In the genomic region with DNA sequence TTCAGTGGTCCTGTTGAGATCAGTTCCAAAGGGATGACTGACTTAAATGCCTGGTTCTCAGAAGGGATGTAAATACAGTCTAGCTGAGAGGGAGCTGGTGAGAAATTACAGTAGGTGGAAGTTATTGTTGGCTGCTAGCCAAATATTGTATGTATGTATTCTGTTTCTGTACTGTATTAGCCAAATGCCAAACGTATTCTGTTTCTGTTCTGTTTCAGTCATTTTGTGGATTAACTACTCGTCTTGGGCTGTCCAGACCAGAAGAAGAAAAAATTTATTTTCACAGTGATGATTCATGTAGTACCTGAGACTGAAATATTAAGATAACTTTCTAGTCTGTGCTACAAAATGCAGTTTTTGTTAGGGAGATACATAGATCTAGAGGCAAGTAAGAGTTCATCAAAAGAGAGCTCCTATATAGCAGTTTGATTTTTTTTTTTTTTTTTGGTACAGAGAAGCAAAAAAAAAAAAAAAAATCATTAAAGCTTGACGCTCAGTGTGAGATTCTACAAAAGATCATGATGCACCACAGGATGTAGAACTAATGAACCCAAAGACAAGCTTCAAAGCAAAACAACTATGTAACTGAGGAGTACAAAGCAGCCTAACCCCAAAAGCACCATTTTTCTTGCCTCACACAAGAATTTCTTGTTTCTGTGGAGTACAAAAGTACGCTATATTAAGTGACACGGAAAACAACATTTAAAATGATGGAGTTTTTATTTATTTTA, we compare ENCODE assay signal across 9 cellular contexts. TPM values are rescaled to one million over a fixed set of nuclear protein-coding genes. Genes with fewer than 3 reads are reported as not detected.
DNase-seq lines count a peak whose midpoint lies in the region; ATAC-seq and TF ChIP-seq lines count a peak whose summit lies in the region.
"Had no signal": no experiment of that assay in that cellular context is flagged by ENCODE, and none has a peak within 500 bp of the region (broad histone marks: within the 10 kb centered on the region; RNA-seq: fewer than 3 reads in every experiment).

No MANE protein-coding gene starts in this region.

- intact Hi-C loops in CD4-positive, alpha-beta memory T cell (cut with micrococcal nuclease), result loop anchor here (1.0 to 2.0 kb wide), 5 partner anchors 42 to 216 kb away; partner anchors contain the start of genes GAR1, MCUB and SEC24B
- intact Hi-C loops in activated T-helper 2 cell treated with anti-CD3 and anti-CD28 coated beads, Interferon-gamma antibody, Interleukin-2, Interleukin-4, amounts not matched to agents 10 μg/mL and 5 μg/mL and 100 μg/mL, durations not matched to agents 14 hours and 24 hours and 36 hours (cut with micrococcal nuclease), result loop anchor here (2.0 to 5.0 kb wide), 3 partner anchors 71 to 216 kb away; partner anchors contain the start of genes MCUB and SEC24B
- intact Hi-C loops in dorsolateral prefrontal cortex (cut with DNase I), result no loop called here

- no peaks in the 10 kb centered on the region for H3K27me3 ChIP-seq in CD4-positive, alpha-beta memory T cell (ENCODE audit: insufficient read depth, low read length)
- no peaks in the 10 kb centered on the region for H3K27me3 ChIP-seq in gastroesophageal sphincter
- H3K27me3 ChIP-seq in dorsolateral prefrontal cortex, result no peaks in the 10 kb centered on the region

- peak; percentile 48 for ATAC-seq in GM19043 (IDR thresholded peaks at IDR 0.05; ENCODE audit: low read depth, unreplicated experiment)
- ATAC-seq in HG03097 (IDR thresholded peaks at IDR 0.05; ENCODE audit: low FRiP score, unreplicated experiment), result peak; percentile 49
- no peak for ATAC-seq in gastroesophageal sphincter

- H3K4me1 ChIP-seq in CD4-positive, alpha-beta memory T cell (ENCODE audit: insufficient read depth, low read length), result peaks cover 82% of the 10 kb centered on the region
- H3K4me1 ChIP-seq in gastroesophageal sphincter, result no peaks in the 10 kb centered on the region

- H3K36me3 Mint-ChIP-seq in CD4-positive, alpha-beta memory T cell, result peaks cover 16 to 18% of the 10 kb centered on the region in 2 donors
- peaks cover 26% of the 10 kb centered on the region for H3K36me3 Mint-ChIP-seq in activated T-helper 2 cell treated with anti-CD3 and anti-CD28 coated beads, Interferon-gamma antibody, Interleukin-2, Interleukin-4, amounts not matched to agents 10 μg/mL and 5 μg/mL and 100 μg/mL, durations not matched to agents 14 hours and 24 hours and 36 hours (ENCODE audit: low read depth)

- no peaks in the 10 kb centered on the region for H3K9me3 ChIP-seq in CD4-positive, alpha-beta memory T cell (ENCODE audit: control insufficient read depth in 1 of 2, low read length in 2 of 2)
- H3K9me3 ChIP-seq in gastroesophageal sphincter, result peaks cover 0 to 19% (median 0%) of the 10 kb centered on the region in 3 donors

- TF ChIP-seq POLR2A in gastroesophageal sphincter (IDR thresholded peaks at IDR 0.05), result no peak

- POLR2A ChIA-PET in CD4-positive, alpha-beta memory T cell (lab: Charles Lee; ENCODE audit: partially characterized antibody), result interaction anchor here (0.6 to 5.1 kb wide), 30 partner anchors 9 to 214 kb away, joined by 3 to 122 read pairs (median 4); partner anchors contain the start of genes CASP6, GAR1, MCUB and PLA2G12A

- WGBS in gastroesophageal sphincter (ENCODE audit: low coverage in 1 of 2), 2 donors, result 64% methylated on average over 4 to 5 of the region's 5 CpGs

- TF ChIP-seq EP300 in gastroesophageal sphincter (IDR thresholded peaks at IDR 0.05), result no peak

- peak; percentile 70 to 84 (median 81) for DNase-seq in CD4-positive, alpha-beta memory T cell
- no peak for DNase-seq in activated T-helper 2 cell treated with anti-CD3 and anti-CD28 coated beads, Interferon-gamma antibody, Interleukin-2, Interleukin-4, amounts not matched to agents 10 μg/mL and 5 μg/mL and 100 μg/mL, durations not matched to agents 14 hours and 24 hours and 36 hours (ENCODE audit: low spot score)
- DNase-seq in NCI-H510A treated with DMSO at 0.1 percent for 48 hours (lab: John Stamatoyannopoulos, UW), result no peak
- no peak for DNase-seq in middle frontal gyrus (ENCODE audit: extremely low spot score, low spot score)
- no peak for DNase-seq in dorsolateral prefrontal cortex
- DNase-seq: activated effector memory CD4-positive, alpha-beta T cell treated with anti-CD3 and anti-CD28 coated beads, Interleukin-2, amount 50 U/mL, for 16 hours had no signal

- CTCF ChIA-PET in CD4-positive, alpha-beta memory T cell (lab: Charles Lee; ENCODE audit: partially characterized antibody), result interaction anchor here (0.6 to 1.3 kb wide), 6 partner anchors 11 to 88 kb away, joined by 3 to 10 read pairs (median 4); partner anchors contain the start of genes CASP6 and MCUB

- H3K27ac ChIP-seq in CD4-positive, alpha-beta memory T cell (ENCODE audit: low read depth, low read length), result peak overlapping the region; percentile 61
- no peak overlapping the region for H3K27ac ChIP-seq in gastroesophageal sphincter
- no peak overlapping the region for H3K27ac ChIP-seq in dorsolateral prefrontal cortex

- peak overlapping the region in 6 of 7 donors; percentile 90 to 98 (median 94) for H3K27ac Mint-ChIP-seq in CD4-positive, alpha-beta memory T cell
- H3K27ac Mint-ChIP-seq in activated T-helper 2 cell treated with anti-CD3 and anti-CD28 coated beads, Interferon-gamma antibody, Interleukin-2, Interleukin-4, amounts not matched to agents 10 μg/mL and 5 μg/mL and 100 μg/mL, durations not matched to agents 14 hours and 24 hours and 36 hours, result peak overlapping the region; percentile 82

- H3K27me3 Mint-ChIP-seq in CD4-positive, alpha-beta memory T cell, result no peaks in the 10 kb centered on the region
- H3K27me3 Mint-ChIP-seq in activated T-helper 2 cell treated with anti-CD3 and anti-CD28 coated beads, Interferon-gamma antibody, Interleukin-2, Interleukin-4, amounts not matched to agents 10 μg/mL and 5 μg/mL and 100 μg/mL, durations not matched to agents 14 hours and 24 hours and 36 hours (ENCODE audit: low read depth), result no peaks in the 10 kb centered on the region

- H3K36me3 ChIP-seq in CD4-positive, alpha-beta memory T cell (ENCODE audit: insufficient read depth, low read length), result no peaks in the 10 kb centered on the region
- H3K36me3 ChIP-seq in gastroesophageal sphincter, result peaks cover 0 to 8% of the 10 kb centered on the region in 2 donors

- peaks cover 12 to 48% (median 41%) of the 10 kb centered on the region in 4 donors for H3K4me1 Mint-ChIP-seq in CD4-positive, alpha-beta memory T cell
- peaks cover 27% of the 10 kb centered on the region for H3K4me1 Mint-ChIP-seq in activated T-helper 2 cell treated with anti-CD3 and anti-CD28 coated beads, Interferon-gamma antibody, Interleukin-2, Interleukin-4, amounts not matched to agents 10 μg/mL and 5 μg/mL and 100 μg/mL, durations not matched to agents 14 hours and 24 hours and 36 hours (ENCODE audit: low read depth)

- H3K4me3 ChIP-seq in CD4-positive, alpha-beta memory T cell (ENCODE audit: low read length in 2 of 2), result peak overlapping the region; percentile 12 to 25
- H3K4me3 ChIP-seq in gastroesophageal sphincter (no peak overlapping the region), dorsolateral prefrontal cortex (no peak overlapping the region)

- peaks cover 0 to 12% (median 9%) of the 10 kb centered on the region in 8 donors for H3K9me3 Mint-ChIP-seq in CD4-positive, alpha-beta memory T cell
- H3K9me3 Mint-ChIP-seq in activated T-helper 2 cell treated with anti-CD3 and anti-CD28 coated beads, Interferon-gamma antibody, Interleukin-2, Interleukin-4, amounts not matched to agents 10 μg/mL and 5 μg/mL and 100 μg/mL, durations not matched to agents 14 hours and 24 hours and 36 hours, result peaks cover 18% of the 10 kb centered on the region

- peak overlapping the region; percentile 59 to 86 (median 77) for H3K4me3 Mint-ChIP-seq in CD4-positive, alpha-beta memory T cell
- H3K4me3 Mint-ChIP-seq in activated T-helper 2 cell treated with anti-CD3 and anti-CD28 coated beads, Interferon-gamma antibody, Interleukin-2, Interleukin-4, amounts not matched to agents 10 μg/mL and 5 μg/mL and 100 μg/mL, durations not matched to agents 14 hours and 24 hours and 36 hours (ENCODE audit: low read depth), result peak overlapping the region; percentile 44

- TF ChIP-seq CTCF in gastroesophageal sphincter (IDR thresholded peaks at IDR 0.05), result no peak
- TF ChIP-seq CTCF in dorsolateral prefrontal cortex (IDR thresholded peaks at IDR 0.05 in 54 of 56, conservative IDR thresholded peaks at IDR 0.05 in 2 of 56; ENCODE audit: low read depth in 1 of 56, partially characterized antibody in 56 of 56), result no peak

RNA-seq across cellular contexts. Expression of gene CASP6, which starts 54.8 kb away (rescaled TPM):
- total RNA-seq in CD4-positive, alpha-beta memory T cell, result 10 to 100 TPM; 16.5 to 24.7 TPM
- 100 to 1,000 TPM in 1 of 2 donors, 10 to 100 TPM in 1; 94.5 to 115 TPM for polyA plus RNA-seq in CD4-positive, alpha-beta memory T cell
- total RNA-seq in activated T-helper 2 cell treated with anti-CD3 and anti-CD28 coated beads, Interferon-gamma antibody, Interleukin-2, Interleukin-4, amounts not matched to agents 10 μg/mL and 5 μg/mL and 100 μg/mL, durations not matched to agents 14 hours and 24 hours and 36 hours, result 26.7 and 31.8 TPM in 2 replicates
- total RNA-seq in gastroesophageal sphincter (10 to 100 TPM; 11.2 to 20.0 (median 15.6) TPM), dorsolateral prefrontal cortex (10 to 100 TPM in 17 of 120 experiments, 1 to 10 TPM in 103; 1.6 to 17.7 (median 6.1) TPM)

Comparison
In these comparisons a context has a peak if more than half of its experiments do, and no peak if none do; other contexts are left out.
1. DNase-seq: peak in CD4-positive, alpha-beta memory T cell (5 of 5); none in activated T-helper 2 cell treated with anti-CD3 and anti-CD28 coated beads, Interferon-gamma antibody, Interleukin-2, Interleukin-4, amounts not matched to agents 10 μg/mL and 5 μg/mL and 100 μg/mL, durations not matched to agents 14 hours and 24 hours and 36 hours (single experiment), NCI-H510A treated with DMSO at 0.1 percent for 48 hours (single experiment), middle frontal gyrus (single experiment) and dorsolateral prefrontal cortex (0 of 10).
2. H3K4me3 ChIP-seq: peak in CD4-positive, alpha-beta memory T cell (2 of 2); none in gastroesophageal sphincter (0 of 2) and dorsolateral prefrontal cortex (0 of 59).
3. intact Hi-C loops: an anchor here in CD4-positive, alpha-beta memory T cell (1.0 to 2.0 kb wide) and activated T-helper 2 cell treated with anti-CD3 and anti-CD28 coated beads, Interferon-gamma antibody, Interleukin-2, Interleukin-4, amounts not matched to agents 10 μg/mL and 5 μg/mL and 100 μg/mL, durations not matched to agents 14 hours and 24 hours and 36 hours (2.0 to 5.0 kb wide); none called in dorsolateral prefrontal cortex.